1 cellular context compared by ENCODE assay signal in genomic region chr14:24226477-24226876, GRCh38.
TF ChIP-seq lines count a peak whose summit lies in the region.

No MANE protein-coding gene starts in this region.

TF ChIP-seq in HepG2, 621 proteins besides CTCF, POLR2A, EP300 and RAD21:
- TF ChIP-seq MAFF (IDR thresholded peaks at IDR 0.05; ENCODE audit: low read depth, low read length) (peak; percentile 98), BCL3 (CRISPR knock-in tag; IDR thresholded peaks at IDR 0.05) (no peak), AGO2 (optimal IDR thresholded peaks at IDR 0.05; ENCODE audit: low read depth, low read length) (peak; percentile 29), ZNF296 (CRISPR knock-in tag; conservative IDR thresholded peaks at IDR 0.05) (no peak), MAFK (conservative IDR thresholded peaks at IDR 0.05 in 1 of 2, IDR thresholded peaks at IDR 0.05 in 1 of 2; ENCODE audit: low read length in 2 of 2) (peak; percentile 99 to 100), HHEX (CRISPR knock-in tag; IDR thresholded peaks at IDR 0.05) (no peak)
